ENCODE assay signal across 1 cellular context in genomic region chr4:165663411-165663810, GRCh38.
TF ChIP-seq lines count a peak whose summit lies in the region.

No MANE protein-coding gene starts in this region.

TF ChIP-seq in GM23338, 12 proteins besides CTCF, POLR2A, EP300 and RAD21 (continued from another document):
- TF ChIP-seq REST (IDR thresholded peaks at IDR 0.05; ENCODE audit: unreplicated experiment): no peak
- TF ChIP-seq JUNB (IDR thresholded peaks at IDR 0.05; ENCODE audit: unreplicated experiment): no peak
- TF ChIP-seq ZNF114 (CRISPR knock-in tag; IDR thresholded peaks at IDR 0.05): no peak
- TF ChIP-seq EZH2phosphoT487 (IDR thresholded peaks at IDR 0.05; ENCODE audit: unreplicated experiment): no peak
